13 cellular contexts compared by ENCODE assay signal in genomic region chr13:41811588-41812021, GRCh38.
DNase-seq lines count a peak whose midpoint lies in the region; ATAC-seq, FAIRE-seq and TF ChIP-seq lines count a peak whose summit lies in the region.
"Had no signal": no experiment of that assay in that cellular context is flagged by ENCODE, and none has a peak within 500 bp of the region (broad histone marks: within the 10 kb centered on the region; RNA-seq: fewer than 3 reads in every experiment).

No MANE protein-coding gene starts in this region.

- DNase-seq in GM13977 (ENCODE audit: low spot score) (peak; percentile 6), GM20000 (ENCODE audit: low spot score) (peak; percentile 11), medulla oblongata (ENCODE audit: extremely low spot score) (peak; percentile 4), HuH-7 (ENCODE audit: low spot score) (no peak), sigmoid colon (no peak), HAP-1 (ENCODE audit: low spot score in 2 of 2) (no peak), RCC 7860 (ENCODE audit: low spot score) (no peak)
- DNase-seq: effector CD8-positive, alpha-beta T cell; NCI-H1092 treated with DMSO at 0.1 percent for 48 hours; stimulated activated CD4-positive, alpha-beta T cell treated with anti-CD3 and anti-CD28 coated beads, Interleukin-4, amount 100 ng/mL, for 1 hour; transverse colon; WERI-Rb-1 had no signal

- 39 to 62% methylated on average over 3 of the region's 3 CpGs for WGBS in sigmoid colon, 2 donors

- peak overlapping the region in 1 of 4 donors; percentile 29 for H3K27ac ChIP-seq in sigmoid colon
- H3K27ac ChIP-seq: transverse colon, WERI-Rb-1 had no signal

- H3K36me3 ChIP-seq in sigmoid colon, result peaks cover 0 to 30% (median 0%) of the 10 kb centered on the region in 4 donors
- peaks cover 17% of the 10 kb centered on the region for H3K36me3 ChIP-seq in HAP-1 (replicated peaks)
- H3K36me3 ChIP-seq: WERI-Rb-1 had no signal

- TF ChIP-seq CTCF in GM13977 (IDR thresholded peaks at IDR 0.05; ENCODE audit: extremely low read depth, insufficient read depth, missing control alignments) (no peak), GM20000 (IDR thresholded peaks at IDR 0.05; ENCODE audit: extremely low read depth, missing control alignments) (no peak), sigmoid colon (IDR thresholded peaks at IDR 0.05) (no peak)

- no peaks in the 10 kb centered on the region for H3K27me3 ChIP-seq in sigmoid colon
- H3K27me3 ChIP-seq in HAP-1 (ENCODE audit: low read depth), result no peaks in the 10 kb centered on the region
- H3K27me3 ChIP-seq: transverse colon had no signal

- TF ChIP-seq POLR2A in sigmoid colon (IDR thresholded peaks at IDR 0.05), result no peak

- no peak for FAIRE-seq in RCC 7860 (lab: Jason Lieb, UNC)

- TF ChIP-seq EP300 in sigmoid colon (IDR thresholded peaks at IDR 0.05), result no peak

- intact Hi-C loops in sigmoid colon (cut with DNase I), result no loop called here

- H3K4me1 ChIP-seq in sigmoid colon (peaks cover 0 to 11% (median 6%) of the 10 kb centered on the region in 4 donors), HAP-1 (0 out of 2 replicates have a peak, but pooled peaks cover 3% of the 10 kb centered on the region)

- H3K9me3 ChIP-seq in sigmoid colon, result no peaks in the 10 kb centered on the region
- no peaks in the 10 kb centered on the region for H3K9me3 ChIP-seq in HAP-1
- H3K9me3 ChIP-seq: transverse colon had no signal

- in situ Hi-C loops in GM13977 (cut with MboI; ENCODE audit: low pct_unique_long_range_greater_than_20kb, low sequenced_read_pairs, unreplicated experiment), result no loop called here
- in situ Hi-C loops in HAP-1 (cut with MboI; ENCODE audit: low sequenced_read_pairs), result no loop called here

- H3K4me3 ChIP-seq in sigmoid colon (no peak overlapping the region), HAP-1 (no peak overlapping the region)
- H3K4me3 ChIP-seq: transverse colon had no signal

- peak; percentile 64 for ATAC-seq in HG03354 (IDR thresholded peaks at IDR 0.05; ENCODE audit: poor library complexity, severe bottlenecking, unreplicated experiment)

Comparison
In these comparisons a context has a peak if more than half of its experiments do, and no peak if none do; other contexts are left out.
1. DNase-seq: peak in GM13977 (single experiment), GM20000 (single experiment) and medulla oblongata (single experiment); none in HuH-7 (single experiment), sigmoid colon (single experiment), HAP-1 (0 of 2) and RCC 7860 (single experiment).